17 cellular contexts compared by ENCODE assay signal in genomic region chr5:95879661-95880060, GRCh38.
"Had no signal": no experiment of that assay in that cellular context is flagged by ENCODE, and none has a peak within 500 bp of the region (broad histone marks: within the 10 kb centered on the region; RNA-seq: fewer than 3 reads in every experiment).

No MANE protein-coding gene starts in this region.

- H3K27ac ChIP-seq: adrenal gland, thyroid gland, WERI-Rb-1 had no signal

- H3K4me3 ChIP-seq: adrenal gland, esophagus squamous epithelium, lung, thyroid gland had no signal

- H3K9me3 ChIP-seq: adrenal gland, esophagus squamous epithelium, thyroid gland had no signal

- H3K27me3 ChIP-seq: adrenal gland, esophagus squamous epithelium, thyroid gland had no signal

- H3K9me3 Mint-ChIP-seq: nephron had no signal

- H3K4me1 ChIP-seq: adrenal gland had no signal

- H3K4me3 Mint-ChIP-seq: nephron had no signal

- DNase-seq: activated CD4-positive, alpha-beta T cell treated with anti-CD3 and anti-CD28 coated beads for 4 hours; activated CD8-positive, alpha-beta memory T cell treated with anti-CD3 and anti-CD28 coated beads, Interleukin-2, amount 50 U/mL, for 4 hours; activated effector memory CD4-positive, alpha-beta T cell treated with anti-CD3 and anti-CD28 coated beads, Interleukin-2, amount 50 U/mL, for 16 hours; activated naive CD4-positive, alpha-beta T cell treated with anti-CD3 and anti-CD28 coated beads, Interleukin-2, amount 50 U/mL, for 16 hours; activated T-cell treated with anti-CD3 and anti-CD28 coated beads, Interleukin-2, amount 50 U/mL, for 48 hours; adrenal gland; effector CD4-positive, alpha-beta T cell; esophagus squamous epithelium; midbrain; nucleus accumbens; stimulated activated naive CD4-positive, alpha-beta T cell; SW 1271; T-helper 2 cell; thyroid gland; WERI-Rb-1 had no signal

- H3K36me3 ChIP-seq: adrenal gland, esophagus squamous epithelium, thyroid gland, WERI-Rb-1 had no signal

- H3K4me1 Mint-ChIP-seq: nephron had no signal
